Comparison of ENCODE assay signal across 23 cellular contexts in genomic region chr18:71370095-71370494, GRCh38.
"Had no signal": no experiment of that assay in that cellular context is flagged by ENCODE, and none has a peak within 500 bp of the region (broad histone marks: within the 10 kb centered on the region; RNA-seq: fewer than 3 reads in every experiment).

No MANE protein-coding gene starts in this region.

- H3K27me3 ChIP-seq: gastrocnemius medialis, ovary, right lobe of liver, suprapubic skin, transverse colon, upper lobe of right lung, uterus had no signal

- H3K36me3 ChIP-seq: gastrocnemius medialis, ovary, right lobe of liver, suprapubic skin, transverse colon, upper lobe of right lung, uterus had no signal

- H3K9me3 ChIP-seq: gastrocnemius medialis, ovary, upper lobe of right lung, uterus had no signal

- H3K27ac ChIP-seq: epithelial cell of prostate, gastrocnemius medialis, ovary, right lobe of liver, suprapubic skin, transverse colon, upper lobe of right lung, uterus had no signal

- DNase-seq: effector CD8-positive, alpha-beta T cell; endodermal cell; foreskin fibroblast; gastrocnemius medialis; head of caudate nucleus; kidney; natural killer cell; occipital lobe; ovary; right lobe of liver; small intestine; stimulated activated CD4-positive, alpha-beta T cell treated with anti-CD3 and anti-CD28 coated beads, Interleukin-12 subunit alpha, Interleukin-12 subunit beta, amount 100 ng/mL, for 4 hours; stimulated activated CD4-positive, alpha-beta T cell treated with anti-CD3 and anti-CD28 coated beads, Interleukin-1b, Interleukin-23, amount 100 ng/mL, for 48 hours; stimulated activated CD4-positive, alpha-beta T cell treated with anti-CD3 and anti-CD28 coated beads, Interleukin-4, amount 100 ng/mL, for 1 hour; stimulated activated CD8-positive, alpha-beta memory T cell treated with anti-CD3 and anti-CD28 coated beads, Interleukin-4, amount 100 ng/mL, for 48 hours; stimulated activated naive CD4-positive, alpha-beta T cell; stimulated activated naive CD8-positive, alpha-beta T cell treated with anti-CD3 and anti-CD28 coated beads, Interleukin-15, amount 100 ng/mL, for 72 hours; transverse colon; upper lobe of right lung; uterus had no signal

- H3K4me3 ChIP-seq: gastrocnemius medialis, lung, ovary, right lobe of liver, suprapubic skin, transverse colon, upper lobe of right lung, uterus had no signal

- H3K4me1 ChIP-seq: gastrocnemius medialis, right lobe of liver, suprapubic skin, transverse colon, upper lobe of right lung, uterus had no signal
